In the genomic region with DNA sequence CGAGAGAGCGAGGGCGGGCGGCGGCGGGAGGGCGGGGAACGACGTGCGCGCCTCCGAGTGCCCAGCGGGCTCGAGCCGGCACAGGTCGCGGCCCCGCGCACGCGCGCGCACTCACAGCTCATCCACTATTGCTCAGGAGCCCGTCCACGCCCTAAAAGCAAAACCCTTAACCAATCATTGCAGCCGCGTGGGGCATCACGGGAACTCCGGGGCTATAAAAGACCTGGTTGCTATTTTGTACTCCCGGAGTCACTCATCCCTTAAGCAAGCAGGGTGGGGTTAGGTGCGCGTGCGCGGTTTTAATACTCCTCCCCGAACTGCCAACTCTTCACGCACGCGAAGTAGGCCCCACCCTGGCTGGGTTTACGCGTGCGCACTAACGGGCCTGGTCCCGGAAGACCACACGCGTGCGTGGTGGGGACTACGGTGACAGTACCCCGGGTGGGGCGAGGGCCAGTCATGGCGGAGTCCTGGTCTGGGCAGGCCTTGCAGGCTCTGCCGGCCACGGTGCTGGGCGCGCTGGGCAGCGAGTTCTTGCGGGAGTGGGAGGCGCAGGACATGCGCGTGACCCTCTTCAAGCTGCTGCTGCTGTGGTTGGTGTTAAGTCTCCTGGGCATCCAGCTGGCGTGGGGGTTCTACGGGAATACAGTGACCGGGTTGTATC, we compare ENCODE assay signal across 8 cellular contexts. TPM values are rescaled to one million over a fixed set of nuclear protein-coding genes. Genes with fewer than 3 reads are reported as not detected.
DNase-seq lines count a peak whose midpoint lies in the region; ATAC-seq and TF ChIP-seq lines count a peak whose summit lies in the region.

A gene (minus strand): TSS at position 9 of the 664 bp plus-strand sequence. CDS start 36,387 bp downstream, outside the sequence.
A gene with protein sequence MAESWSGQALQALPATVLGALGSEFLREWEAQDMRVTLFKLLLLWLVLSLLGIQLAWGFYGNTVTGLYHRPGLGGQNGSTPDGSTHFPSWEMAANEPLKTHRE (plus strand): TSS at position 456 of the 664 bp plus-strand sequence. CDS start 4 bp downstream, at position 460.

- peak; percentile 95 for ATAC-seq in gastroesophageal sphincter

- CTCF ChIA-PET in activated naive CD4-positive, alpha-beta T cell treated with anti-CD3 and anti-CD28 coated beads, Interleukin-2, amount 10 ng/mL, durations not matched to agents 7 days and 5 days (lab: Charles Lee): interaction anchor here (2.1 to 7.4 kb wide), 2 partner anchors 36 to 72 kb away, joined by 9 to 72 read pairs; a partner anchor contains a TSS

- no peaks in the 10 kb centered on the region for H3K9me3 Mint-ChIP-seq in HFFc6
- no peaks in the 10 kb centered on the region for H3K9me3 Mint-ChIP-seq in activated naive CD4-positive, alpha-beta T cell treated with anti-CD3 and anti-CD28 coated beads, Interleukin-2, amount 10 ng/mL, durations not matched to agents 7 days and 5 days

- H3K4me1 ChIP-seq in gastroesophageal sphincter (peaks cover 0 to 75% (median 37%) of the 10 kb centered on the region in 3 donors), neutrophil (ENCODE audit: control insufficient read depth in 1 of 2, insufficient read depth in 1 of 2, low read depth in 1 of 2, low read length in 1 of 2) (peaks cover 85% of the 10 kb centered on the region in 2 experiments)

- peak within 1 kb of the TSS; percentile 83 for H3K27ac ChIP-seq in SK-N-MC
- peak within 1 kb of the TSS; percentile 94 to 100 (median 98) for H3K27ac ChIP-seq in gastroesophageal sphincter
- peak within 1 kb of the TSS; percentile 99 for H3K27ac ChIP-seq in neutrophil
- peak within 1 kb of the TSS; percentile 94 for H3K27ac ChIP-seq in substantia nigra (ENCODE audit: low read depth, low read length, poor library complexity, severe bottlenecking)

- H3K27me3 ChIP-seq in gastroesophageal sphincter (no peaks in the 10 kb centered on the region), neutrophil (no peaks in the 10 kb centered on the region)

- peaks cover 50% of the 10 kb centered on the region for H3K36me3 Mint-ChIP-seq in HFFc6 (ENCODE audit: low read depth)
- peaks cover 52% of the 10 kb centered on the region for H3K36me3 Mint-ChIP-seq in activated naive CD4-positive, alpha-beta T cell treated with anti-CD3 and anti-CD28 coated beads, Interleukin-2, amount 10 ng/mL, durations not matched to agents 7 days and 5 days

- DNase-seq in GM04503 (ENCODE audit: low read depth): peak; percentile 99
- peak; percentile 100 for DNase-seq in HFFc6
- peak; percentile 99 for DNase-seq in NB4 (ENCODE audit: low read depth)
- DNase-seq in SK-N-MC (ENCODE audit: low read depth, low spot score): peak; percentile 97
- peak; percentile 99 for DNase-seq in activated naive CD4-positive, alpha-beta T cell treated with anti-CD3 and anti-CD28 coated beads, Interleukin-2, amount 10 ng/mL, durations not matched to agents 7 days and 5 days
- peak; percentile 91 to 100 (median 98) for DNase-seq in substantia nigra (lab: John Stamatoyannopoulos, UW)

- H3K9me3 ChIP-seq in SK-N-MC (ENCODE audit: low read depth, low read length) (no peaks in the 10 kb centered on the region), gastroesophageal sphincter (no peaks in the 10 kb centered on the region), neutrophil (no peaks in the 10 kb centered on the region)

- peak within 1 kb of the TSS; percentile 97 for H3K27ac Mint-ChIP-seq in HFFc6
- H3K27ac Mint-ChIP-seq in activated naive CD4-positive, alpha-beta T cell treated with anti-CD3 and anti-CD28 coated beads, Interleukin-2, amount 10 ng/mL, durations not matched to agents 7 days and 5 days: peak within 1 kb of the TSS; percentile 95

- peaks cover 3% of the 10 kb centered on the region; the same call in 1 of the 2 replicates for H3K27me3 Mint-ChIP-seq in HFFc6 (ENCODE audit: insufficient read depth)
- H3K27me3 Mint-ChIP-seq in activated naive CD4-positive, alpha-beta T cell treated with anti-CD3 and anti-CD28 coated beads, Interleukin-2, amount 10 ng/mL, durations not matched to agents 7 days and 5 days: no peaks in the 10 kb centered on the region

- H3K4me1 Mint-ChIP-seq in HFFc6 (ENCODE audit: low read depth): peaks cover 55% of the 10 kb centered on the region
- H3K4me1 Mint-ChIP-seq in activated naive CD4-positive, alpha-beta T cell treated with anti-CD3 and anti-CD28 coated beads, Interleukin-2, amount 10 ng/mL, durations not matched to agents 7 days and 5 days: peaks cover 73% of the 10 kb centered on the region

- peak within 1 kb of the TSS; percentile 96 for H3K9ac ChIP-seq in SK-N-MC (ENCODE audit: insufficient read length)

- H3K4me3 ChIP-seq in NB4 (ENCODE audit: low read depth, low read length) (peak within 1 kb of the TSS; percentile 100), SK-N-MC (peak within 1 kb of the TSS; percentile 85), gastroesophageal sphincter (peak within 1 kb of the TSS; percentile 72 to 98), neutrophil (ENCODE audit: low read depth in 1 of 2, low read length in 1 of 2) (peak within 1 kb of the TSS; percentile 86 to 88)

- TF ChIP-seq EP300 in gastroesophageal sphincter (IDR thresholded peaks at IDR 0.05): no peak

- H3K36me3 ChIP-seq in SK-N-MC (ENCODE audit: insufficient read depth, low read length): no peaks in the 10 kb centered on the region; the same call in 1 of the 2 replicates
- H3K36me3 ChIP-seq in gastroesophageal sphincter: peaks cover 0 to 31% of the 10 kb centered on the region in 2 donors
- H3K36me3 ChIP-seq in neutrophil: no peaks in the 10 kb centered on the region

- TF ChIP-seq CTCF in HFFc6 (IDR thresholded peaks at IDR 0.05) (no peak), NB4 (IDR thresholded peaks at IDR 0.05; ENCODE audit: low read depth, low read length) (no peak), gastroesophageal sphincter (IDR thresholded peaks at IDR 0.05) (peak in 1 of 4 experiments; percentile 8), neutrophil (IDR thresholded peaks at IDR 0.05) (peak; percentile 30)

- TF ChIP-seq POLR2A in NB4 (IDR thresholded peaks at IDR 0.05; ENCODE audit: extremely low read depth, insufficient read length) (peak; percentile 91), gastroesophageal sphincter (IDR thresholded peaks at IDR 0.05) (peak; percentile 91 to 94)

- WGBS in gastroesophageal sphincter (ENCODE audit: low coverage in 1 of 2), 2 donors: 0% methylated on average over 1 of the region's 62 CpGs; no CpG with 5 or more reads in 1 of the 2 donors

- H3K4me3 Mint-ChIP-seq in HFFc6: peak within 1 kb of the TSS; percentile 98
- H3K4me3 Mint-ChIP-seq in activated naive CD4-positive, alpha-beta T cell treated with anti-CD3 and anti-CD28 coated beads, Interleukin-2, amount 10 ng/mL, durations not matched to agents 7 days and 5 days: peak within 1 kb of the TSS; percentile 98

RNA-seq across cellular contexts. Expression of the first gene that starts in this region (rescaled TPM):
- 100 to 1,000 TPM; 703 to 739 (median 716) TPM for total RNA-seq in HFFc6 (2021; fragmentation: NEBNext Ultra II Directional; extraction: Animal tissue kit (Norgen Biotek cat#: 25700))
- 100 to 1,000 TPM; 401 to 524 (median 476) TPM for total RNA-seq in gastroesophageal sphincter

RNA-seq across cellular contexts. Expression of the second gene that starts in this region (rescaled TPM):
- 10 to 100 TPM; 45.5 to 58.7 (median 49.9) TPM for total RNA-seq in HFFc6 (2021; fragmentation: NEBNext Ultra II Directional; extraction: Animal tissue kit (Norgen Biotek cat#: 25700))
- 10 to 100 TPM; 18.6 to 32.1 (median 25.6) TPM for total RNA-seq in gastroesophageal sphincter

Comparison
In these comparisons a context has a peak if more than half of its experiments do, and no peak if none do; other contexts are left out.
1. Peak in every context shown above with its lines: DNase-seq, ATAC-seq, H3K4me3 ChIP-seq and H3K27ac ChIP-seq.